Comparison of ENCODE assay signal across 1 cellular context in the genomic region with DNA sequence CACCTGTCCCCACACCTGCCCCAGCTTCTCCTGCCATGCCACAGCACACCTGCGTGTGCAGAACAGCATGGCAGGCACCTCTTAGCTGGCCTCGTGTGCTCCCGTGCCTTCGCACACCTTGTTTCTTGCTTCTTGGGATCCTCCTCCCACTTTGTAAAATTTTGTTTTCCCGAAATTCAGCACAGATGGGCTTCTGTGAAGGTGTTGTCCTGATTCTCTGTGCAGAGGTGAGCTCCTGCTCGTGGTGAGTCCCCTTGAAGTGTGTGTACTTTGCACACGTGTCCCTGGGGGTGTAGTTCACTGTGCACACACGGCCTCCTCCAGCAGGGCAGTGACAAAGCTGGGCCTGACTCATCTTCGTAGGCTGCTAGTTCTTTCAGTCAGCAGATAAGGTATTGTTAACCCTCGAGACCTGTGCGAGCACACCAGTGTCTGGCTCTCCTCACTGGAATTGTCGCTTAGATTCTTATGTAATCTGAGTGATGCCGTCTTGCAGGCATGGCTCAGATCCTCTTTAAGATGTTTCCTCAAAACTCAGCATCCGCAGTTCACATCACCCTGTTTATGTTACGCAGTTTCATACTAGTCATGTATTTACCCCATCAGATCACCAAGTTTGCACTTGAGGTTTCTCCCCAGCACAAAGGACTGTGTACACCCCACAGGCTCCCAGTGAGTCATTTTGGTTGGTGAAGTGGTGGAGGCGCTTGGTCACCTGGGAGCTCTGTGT.
TF ChIP-seq lines count a peak whose summit lies in the region.

No MANE protein-coding gene starts in this region.

TF ChIP-seq in HepG2, 621 proteins besides CTCF, POLR2A, EP300 and RAD21 (continued from another document):
- TF ChIP-seq, protein P1, sequence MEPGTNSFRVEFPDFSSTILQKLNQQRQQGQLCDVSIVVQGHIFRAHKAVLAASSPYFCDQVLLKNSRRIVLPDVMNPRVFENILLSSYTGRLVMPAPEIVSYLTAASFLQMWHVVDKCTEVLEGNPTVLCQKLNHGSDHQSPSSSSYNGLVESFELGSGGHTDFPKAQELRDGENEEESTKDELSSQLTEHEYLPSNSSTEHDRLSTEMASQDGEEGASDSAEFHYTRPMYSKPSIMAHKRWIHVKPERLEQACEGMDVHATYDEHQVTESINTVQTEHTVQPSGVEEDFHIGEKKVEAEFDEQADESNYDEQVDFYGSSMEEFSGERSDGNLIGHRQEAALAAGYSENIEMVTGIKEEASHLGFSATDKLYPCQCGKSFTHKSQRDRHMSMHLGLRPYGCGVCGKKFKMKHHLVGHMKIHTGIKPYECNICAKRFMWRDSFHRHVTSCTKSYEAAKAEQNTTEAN (CRISPR knock-in tag; conservative IDR thresholded peaks at IDR 0.05), result peak; percentile 100
- TF ChIP-seq NFE2L2 (IDR thresholded peaks at IDR 0.05; ENCODE audit: low read length) (no peak), BHLHE40 (IDR thresholded peaks at IDR 0.05; ENCODE audit: low read length) (peak; percentile 70), FOXA1 (IDR thresholded peaks at IDR 0.05) (no peak), FOXA1 (CRISPR knock-in tag; IDR thresholded peaks at IDR 0.05) (peak; percentile 86), HNF4G (IDR thresholded peaks at IDR 0.05; ENCODE audit: borderline replicate concordance, low read depth, low read length) (no peak), HNF4G (CRISPR knock-in tag; IDR thresholded peaks at IDR 0.05; ENCODE audit: borderline replicate concordance, low read depth) (no peak), PAWR (CRISPR knock-in tag; IDR thresholded peaks at IDR 0.05; ENCODE audit: borderline replicate concordance) (no peak), ZNF24 (IDR thresholded peaks at IDR 0.05) (no peak), SMAD9 (CRISPR knock-in tag; IDR thresholded peaks at IDR 0.05) (no peak), FOXC1 (CRISPR knock-in tag; IDR thresholded peaks at IDR 0.05; ENCODE audit: borderline replicate concordance) (no peak), JUNB (CRISPR knock-in tag; IDR thresholded peaks at IDR 0.05; ENCODE audit: borderline replicate concordance) (no peak), PHF20 (CRISPR knock-in tag; IDR thresholded peaks at IDR 0.05) (no peak)
- TF ChIP-seq, protein P2, sequence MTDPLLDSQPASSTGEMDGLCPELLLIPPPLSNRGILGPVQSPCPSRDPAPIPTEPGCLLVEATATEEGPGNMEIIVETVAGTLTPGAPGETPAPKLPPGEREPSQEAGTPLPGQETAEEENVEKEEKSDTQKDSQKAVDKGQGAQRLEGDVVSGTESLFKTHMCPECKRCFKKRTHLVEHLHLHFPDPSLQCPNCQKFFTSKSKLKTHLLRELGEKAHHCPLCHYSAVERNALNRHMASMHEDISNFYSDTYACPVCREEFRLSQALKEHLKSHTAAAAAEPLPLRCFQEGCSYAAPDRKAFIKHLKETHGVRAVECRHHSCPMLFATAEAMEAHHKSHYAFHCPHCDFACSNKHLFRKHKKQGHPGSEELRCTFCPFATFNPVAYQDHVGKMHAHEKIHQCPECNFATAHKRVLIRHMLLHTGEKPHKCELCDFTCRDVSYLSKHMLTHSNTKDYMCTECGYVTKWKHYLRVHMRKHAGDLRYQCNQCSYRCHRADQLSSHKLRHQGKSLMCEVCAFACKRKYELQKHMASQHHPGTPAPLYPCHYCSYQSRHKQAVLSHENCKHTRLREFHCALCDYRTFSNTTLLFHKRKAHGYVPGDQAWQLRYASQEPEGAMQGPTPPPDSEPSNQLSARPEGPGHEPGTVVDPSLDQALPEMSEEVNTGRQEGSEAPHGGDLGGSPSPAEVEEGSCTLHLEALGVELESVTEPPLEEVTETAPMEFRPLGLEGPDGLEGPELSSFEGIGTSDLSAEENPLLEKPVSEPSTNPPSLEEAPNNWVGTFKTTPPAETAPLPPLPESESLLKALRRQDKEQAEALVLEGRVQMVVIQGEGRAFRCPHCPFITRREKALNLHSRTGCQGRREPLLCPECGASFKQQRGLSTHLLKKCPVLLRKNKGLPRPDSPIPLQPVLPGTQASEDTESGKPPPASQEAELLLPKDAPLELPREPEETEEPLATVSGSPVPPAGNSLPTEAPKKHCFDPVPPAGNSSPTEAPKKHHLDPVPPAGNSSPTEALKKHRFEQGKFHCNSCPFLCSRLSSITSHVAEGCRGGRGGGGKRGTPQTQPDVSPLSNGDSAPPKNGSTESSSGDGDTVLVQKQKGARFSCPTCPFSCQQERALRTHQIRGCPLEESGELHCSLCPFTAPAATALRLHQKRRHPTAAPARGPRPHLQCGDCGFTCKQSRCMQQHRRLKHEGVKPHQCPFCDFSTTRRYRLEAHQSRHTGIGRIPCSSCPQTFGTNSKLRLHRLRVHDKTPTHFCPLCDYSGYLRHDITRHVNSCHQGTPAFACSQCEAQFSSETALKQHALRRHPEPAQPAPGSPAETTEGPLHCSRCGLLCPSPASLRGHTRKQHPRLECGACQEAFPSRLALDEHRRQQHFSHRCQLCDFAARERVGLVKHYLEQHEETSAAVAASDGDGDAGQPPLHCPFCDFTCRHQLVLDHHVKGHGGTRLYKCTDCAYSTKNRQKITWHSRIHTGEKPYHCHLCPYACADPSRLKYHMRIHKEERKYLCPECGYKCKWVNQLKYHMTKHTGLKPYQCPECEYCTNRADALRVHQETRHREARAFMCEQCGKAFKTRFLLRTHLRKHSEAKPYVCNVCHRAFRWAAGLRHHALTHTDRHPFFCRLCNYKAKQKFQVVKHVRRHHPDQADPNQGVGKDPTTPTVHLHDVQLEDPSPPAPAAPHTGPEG (CRISPR knock-in tag; IDR thresholded peaks at IDR 0.05), result no peak
- TF ChIP-seq, protein P3, sequence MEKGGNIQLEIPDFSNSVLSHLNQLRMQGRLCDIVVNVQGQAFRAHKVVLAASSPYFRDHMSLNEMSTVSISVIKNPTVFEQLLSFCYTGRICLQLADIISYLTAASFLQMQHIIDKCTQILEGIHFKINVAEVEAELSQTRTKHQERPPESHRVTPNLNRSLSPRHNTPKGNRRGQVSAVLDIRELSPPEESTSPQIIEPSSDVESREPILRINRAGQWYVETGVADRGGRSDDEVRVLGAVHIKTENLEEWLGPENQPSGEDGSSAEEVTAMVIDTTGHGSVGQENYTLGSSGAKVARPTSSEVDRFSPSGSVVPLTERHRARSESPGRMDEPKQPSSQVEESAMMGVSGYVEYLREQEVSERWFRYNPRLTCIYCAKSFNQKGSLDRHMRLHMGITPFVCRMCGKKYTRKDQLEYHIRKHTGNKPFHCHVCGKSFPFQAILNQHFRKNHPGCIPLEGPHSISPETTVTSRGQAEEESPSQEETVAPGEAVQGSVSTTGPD (CRISPR knock-in tag; IDR thresholded peaks at IDR 0.05), result no peak
- TF ChIP-seq, protein P4, sequence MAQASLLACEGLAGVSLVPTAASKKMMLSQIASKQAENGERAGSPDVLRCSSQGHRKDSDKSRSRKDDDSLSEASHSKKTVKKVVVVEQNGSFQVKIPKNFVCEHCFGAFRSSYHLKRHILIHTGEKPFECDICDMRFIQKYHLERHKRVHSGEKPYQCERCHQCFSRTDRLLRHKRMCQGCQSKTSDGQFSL (CRISPR knock-in tag; IDR thresholded peaks at IDR 0.05), result no peak
- TF ChIP-seq, protein P5, sequence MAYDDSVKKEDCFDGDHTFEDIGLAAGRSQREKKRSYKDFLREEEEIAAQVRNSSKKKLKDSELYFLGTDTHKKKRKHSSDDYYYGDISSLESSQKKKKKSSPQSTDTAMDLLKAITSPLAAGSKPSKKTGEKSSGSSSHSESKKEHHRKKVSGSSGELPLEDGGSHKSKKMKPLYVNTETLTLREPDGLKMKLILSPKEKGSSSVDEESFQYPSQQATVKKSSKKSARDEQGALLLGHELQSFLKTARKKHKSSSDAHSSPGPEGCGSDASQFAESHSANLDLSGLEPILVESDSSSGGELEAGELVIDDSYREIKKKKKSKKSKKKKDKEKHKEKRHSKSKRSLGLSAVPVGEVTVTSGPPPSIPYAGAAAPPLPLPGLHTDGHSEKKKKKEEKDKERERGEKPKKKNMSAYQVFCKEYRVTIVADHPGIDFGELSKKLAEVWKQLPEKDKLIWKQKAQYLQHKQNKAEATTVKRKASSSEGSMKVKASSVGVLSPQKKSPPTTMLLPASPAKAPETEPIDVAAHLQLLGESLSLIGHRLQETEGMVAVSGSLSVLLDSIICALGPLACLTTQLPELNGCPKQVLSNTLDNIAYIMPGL (CRISPR knock-in tag; IDR thresholded peaks at IDR 0.05; ENCODE audit: borderline replicate concordance in 1 of 2, low read depth in 1 of 2), result no peak
